8 cellular contexts compared by ENCODE assay signal in genomic region chr6:25992413-25993037, GRCh38. TPM values are rescaled to one million over a fixed set of nuclear protein-coding genes. Genes with fewer than 3 reads are reported as not detected.
DNase-seq lines count a peak whose midpoint lies in the region; ATAC-seq, FAIRE-seq and TF ChIP-seq lines count a peak whose summit lies in the region.

No MANE protein-coding gene starts in this region.

- peak overlapping the region; percentile 97 for H3K4me3 Mint-ChIP-seq in natural killer cell

- FAIRE-seq in RCC 7860 (lab: Jason Lieb, UNC) = no peak

- no peaks in the 10 kb centered on the region for H3K36me3 Mint-ChIP-seq in natural killer cell

- H3K27me3 Mint-ChIP-seq in natural killer cell (ENCODE audit: low read depth in 2 of 2) = no peaks in the 10 kb centered on the region

- intact Hi-C loops in natural killer cell (cut with micrococcal nuclease) = loop anchor here (2.0 to 10.0 kb wide), 3 partner anchors 28 to 208 kb away; partner anchors contain the start of gene TRIM38

- peaks cover 23 to 26% of the 10 kb centered on the region in 2 donors for H3K4me1 Mint-ChIP-seq in natural killer cell

- peak overlapping the region; percentile 93 to 96 for H3K27ac Mint-ChIP-seq in natural killer cell

- peak overlapping the region; percentile 81 for H3K4me3 ChIP-seq in fibroblast of mammary gland (ENCODE audit: control insufficient read depth, low read depth, low read length)

- ATAC-seq in GM21737 (IDR thresholded peaks at IDR 0.05; ENCODE audit: unreplicated experiment) (peak; percentile 92), natural killer cell (peak; percentile 96 to 99 (median 96))

- H3K9me3 Mint-ChIP-seq in natural killer cell = no peaks in the 10 kb centered on the region

- DNase-seq in Daoy (ENCODE audit: low read depth) (peak; percentile 97), KG1 (lab: John Stamatoyannopoulos, UW) (peak; percentile 97), RCC 7860 (ENCODE audit: low spot score) (peak; percentile 71), fibroblast of mammary gland (ENCODE audit: low read depth) (peak; percentile 89), natural killer cell (peak; percentile 97)
- peak; percentile 86 to 89 for DNase-seq in activated T-helper 1 cell treated with anti-CD3 and anti-CD28 coated beads, Interleukin-2, amount 50 U/mL, for 16 hours (ENCODE audit: low read depth in 1 of 2, low spot score in 1 of 2)
- DNase-seq in stimulated activated naive CD4-positive, alpha-beta T cell (lab: John Stamatoyannopoulos, UW) = peak; percentile 78 to 91 (median 86)

- TF ChIP-seq CTCF in fibroblast of mammary gland (conservative IDR thresholded peaks at IDR 0.05; ENCODE audit: control insufficient read depth, insufficient read depth, low read depth, low read length) (peak; percentile 70), natural killer cell (IDR thresholded peaks at IDR 0.05) (peak; percentile 99)

RNA-seq across cellular contexts. Expression of gene TRIM38, which starts 29.9 kb away (rescaled TPM):
- total RNA-seq in Daoy (2014; rRNA removed; shearing (Covaris generic)) = 5.0 and 5.4 TPM in 2 replicates
- 10 to 100 TPM; 25.5 to 30.5 (median 27.1) TPM for total RNA-seq in natural killer cell

Comparison
In these comparisons a context has a peak if more than half of its experiments do, and no peak if none do; other contexts are left out.
1. Peak in every context shown above with its lines: DNase-seq, ATAC-seq and H3K4me3 ChIP-seq.